In the genomic region with DNA sequence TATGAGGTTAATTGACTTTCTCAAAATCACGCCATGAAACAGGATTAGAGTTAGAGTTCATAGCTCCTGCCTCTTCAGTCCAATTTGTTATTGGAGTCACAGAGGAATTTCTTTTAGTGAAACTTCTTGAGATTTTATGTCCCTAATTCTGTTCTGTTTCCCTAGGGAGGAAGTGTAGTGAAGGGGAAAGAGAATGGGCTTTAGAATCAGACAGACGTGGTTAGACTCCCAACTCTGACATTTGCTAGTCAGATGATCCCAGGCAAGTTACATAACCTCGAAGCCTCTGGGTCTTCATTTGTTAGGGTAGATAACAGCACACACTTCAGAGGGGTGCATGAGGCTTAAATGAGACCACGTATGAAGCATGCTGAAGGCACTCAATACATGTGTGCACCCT, we compare ENCODE assay signal across 22 cellular contexts.
"Had no signal": no experiment of that assay in that cellular context is flagged by ENCODE, and none has a peak within 500 bp of the region (broad histone marks: within the 10 kb centered on the region; RNA-seq: fewer than 3 reads in every experiment).

No MANE protein-coding gene starts in this region.

- H3K27me3 ChIP-seq: pancreas, right lobe of liver, spleen, transverse colon had no signal

- H3K36me3 Mint-ChIP-seq: naive B cell; stimulated activated naive B cell treated with anti-CD40 and anti-IgM and Interleukin-4, amounts not matched to agents 10 μg/mL and 1 μg/mL and 100 μg/mL, for 72 hours had no signal

- H3K4me3 Mint-ChIP-seq: naive B cell; nephron; stimulated activated naive B cell treated with anti-CD40 and anti-IgM and Interleukin-4, amounts not matched to agents 10 μg/mL and 1 μg/mL and 100 μg/mL, for 72 hours; stimulated activated naive CD8-positive, alpha-beta T cell treated with anti-CD3 and anti-CD28 coated beads, Interleukin-15, amount 100 ng/mL, for 72 hours had no signal

- H3K27ac Mint-ChIP-seq: naive B cell; nephron; stimulated activated naive B cell treated with anti-CD40 and anti-IgM and Interleukin-4, amounts not matched to agents 10 μg/mL and 1 μg/mL and 100 μg/mL, for 72 hours; stimulated activated naive CD8-positive, alpha-beta T cell treated with anti-CD3 and anti-CD28 coated beads, Interleukin-15, amount 100 ng/mL, for 72 hours had no signal

- H3K4me3 ChIP-seq: left ventricle myocardium inferior, lower lobe of right lung, pancreas, prostate gland, right lobe of liver, spleen, thoracic aorta, transverse colon had no signal

- H3K27ac ChIP-seq: left ventricle myocardium inferior, lower lobe of right lung, pancreas, prostate gland, right lobe of liver, spleen, thoracic aorta, transverse colon had no signal

- ATAC-seq: esophagus mucosa; left cardiac atrium; lower lobe of right lung; pancreas; right lobe of liver; stimulated activated naive B cell treated with anti-CD40 and anti-IgM and Interleukin-4, amounts not matched to agents 10 μg/mL and 1 μg/mL and 100 μg/mL, for 72 hours; stimulated activated naive CD8-positive, alpha-beta T cell treated with anti-CD3 and anti-CD28 coated beads, Interleukin-15, amount 100 ng/mL, for 72 hours had no signal

- H3K4me1 Mint-ChIP-seq: naive B cell; stimulated activated naive CD8-positive, alpha-beta T cell treated with anti-CD3 and anti-CD28 coated beads, Interleukin-15, amount 100 ng/mL, for 72 hours had no signal

- DNase-seq: cortex of kidney; effector memory CD4-positive, alpha-beta T cell; left cardiac atrium; left ventricle myocardium inferior; lower lobe of right lung; mesenchymal stem cell; naive B cell; occipital lobe; pancreas; retina; right lobe of liver; spleen; stimulated activated CD4-positive, alpha-beta T cell treated with anti-CD3 and anti-CD28 coated beads, Interleukin-15, amount 100 ng/mL, for 24 hours; stimulated activated CD4-positive, alpha-beta T cell treated with anti-CD3 and anti-CD28 coated beads, Interleukin-1b, Interleukin-23, amount 100 ng/mL, for 48 hours; stimulated activated CD4-positive, alpha-beta T cell treated with anti-CD3 and anti-CD28 coated beads, Interleukin-4, amount 100 ng/mL, for 4 hours; stimulated activated naive B cell treated with anti-CD40 and anti-IgM and Interleukin-4, amounts not matched to agents 10 μg/mL and 1 μg/mL and 100 μg/mL, for 72 hours; stimulated activated naive CD8-positive, alpha-beta T cell treated with anti-CD3 and anti-CD28 coated beads, Interleukin-15, amount 100 ng/mL, for 72 hours; transverse colon had no signal

- H3K27me3 Mint-ChIP-seq: stimulated activated naive CD8-positive, alpha-beta T cell treated with anti-CD3 and anti-CD28 coated beads, Interleukin-15, amount 100 ng/mL, for 72 hours had no signal

- H3K9me3 ChIP-seq: left ventricle myocardium inferior, lower lobe of right lung, pancreas, prostate gland, right lobe of liver, spleen, thoracic aorta, transverse colon had no signal

- H3K9me3 Mint-ChIP-seq: nephron; stimulated activated naive B cell treated with anti-CD40 and anti-IgM and Interleukin-4, amounts not matched to agents 10 μg/mL and 1 μg/mL and 100 μg/mL, for 72 hours had no signal

- H3K4me1 ChIP-seq: left ventricle myocardium inferior, lower lobe of right lung, pancreas, prostate gland, right lobe of liver, spleen, transverse colon had no signal

- H3K36me3 ChIP-seq: left ventricle myocardium inferior, lower lobe of right lung, pancreas, prostate gland, right lobe of liver, spleen, thoracic aorta, transverse colon had no signal
